17 cellular contexts compared by ENCODE assay signal in the genomic region with DNA sequence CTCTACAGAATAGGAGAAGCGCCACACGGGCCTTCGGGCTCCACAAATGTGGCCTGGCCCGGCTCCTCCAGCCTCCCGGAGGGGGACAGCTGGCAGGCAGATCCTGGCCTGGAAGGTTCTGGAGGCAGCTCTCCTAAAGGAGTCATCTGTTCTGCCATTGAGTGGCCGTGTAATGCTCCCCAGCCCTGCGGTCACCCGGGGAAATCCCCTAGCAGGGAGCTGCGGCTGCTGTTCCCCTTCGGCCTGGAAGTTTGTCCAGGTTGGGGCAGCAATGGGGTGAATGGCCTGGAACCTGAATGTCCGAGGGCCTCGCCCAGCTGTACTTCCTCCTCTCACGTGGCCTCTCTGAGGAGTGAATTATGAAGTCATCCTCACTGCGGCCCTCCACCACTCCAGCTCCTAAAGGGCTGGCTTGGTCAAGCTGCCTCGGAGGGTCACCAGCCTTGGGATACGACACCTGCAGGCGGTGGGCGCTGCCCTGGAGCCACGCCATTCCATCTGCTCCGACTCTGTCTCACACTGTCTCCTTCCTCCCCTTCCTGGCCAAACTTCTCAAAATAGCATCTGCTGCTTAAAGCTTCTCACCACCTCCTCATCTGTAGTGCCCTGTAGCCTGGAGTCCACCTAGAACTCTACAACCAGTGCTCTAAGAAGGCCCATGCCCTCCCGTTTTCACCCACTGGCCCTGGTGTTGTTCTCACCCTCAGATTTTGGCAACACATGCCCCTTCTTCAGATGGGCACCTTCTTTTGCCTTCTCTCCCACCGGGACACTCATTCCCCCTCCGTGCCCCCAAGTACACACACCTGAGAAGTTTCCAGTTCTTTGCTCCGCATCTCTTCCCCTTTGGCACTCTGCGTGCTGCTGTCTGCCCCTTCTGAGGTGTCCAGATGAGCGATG. TPM values are rescaled to one million over a fixed set of nuclear protein-coding genes. Genes with fewer than 3 reads are reported as not detected.
DNase-seq lines count a peak whose midpoint lies in the region; ATAC-seq lines count a peak whose summit lies in the region.
"Had no signal": no experiment of that assay in that cellular context is flagged by ENCODE, and none has a peak within 500 bp of the region (broad histone marks: within the 10 kb centered on the region; RNA-seq: fewer than 3 reads in every experiment).

No MANE protein-coding gene starts in this region.

- intact Hi-C loops in Right ventricle myocardium superior (cut with DNase I) = no loop called here

- peak overlapping the region; percentile 33 for H3K9ac ChIP-seq in mucosa of stomach (ENCODE audit: low read length)

- DNase-seq in ACHN = peak; percentile 15
- peak; percentile 76 for DNase-seq in M059J (ENCODE audit: low read depth)
- no peak for DNase-seq in Right ventricle myocardium superior
- no peak for DNase-seq in GM19238 (ENCODE audit: insufficient read length, low spot score)
- DNase-seq in SW 1271 (lab: John Stamatoyannopoulos, UW) = no peak
- no peak for DNase-seq in Kasumi-1 (lab: John Stamatoyannopoulos, UW)
- DNase-seq: activated CD4-positive, CD25-positive, alpha-beta regulatory T cell treated with anti-CD3 and anti-CD28 coated beads, Interleukin-2, amount 50 U/mL, for 72 hours; Karpas-422; NCI-H1930; RPMI8226; stimulated activated naive CD4-positive, alpha-beta T cell had no signal

- H3K4me1 ChIP-seq in mucosa of stomach (ENCODE audit: control insufficient read depth, insufficient read depth, low read length) = peaks cover 71% of the 10 kb centered on the region
- H3K4me1 ChIP-seq: vagina had no signal

- H3K27me3 ChIP-seq in mucosa of stomach (ENCODE audit: control insufficient read depth, insufficient read depth, low read length) = no peaks in the 10 kb centered on the region
- H3K27me3 ChIP-seq: cardiac muscle cell, vagina had no signal

- in situ Hi-C loops in ACHN (cut with HindIII; ENCODE audit: low pct_ligation_motif_present, low pct_unique_long_range_greater_than_20kb, low sequenced_read_pairs) = no loop called here

- H3K4me3 ChIP-seq in mucosa of stomach (ENCODE audit: low read length) = no peak overlapping the region
- H3K4me3 ChIP-seq: cardiac muscle cell, vagina had no signal

- no peaks in the 10 kb centered on the region for H3K36me3 ChIP-seq in mucosa of stomach (ENCODE audit: control insufficient read depth, insufficient read depth, low read length)
- H3K36me3 ChIP-seq: cardiac muscle cell, vagina had no signal

- ATAC-seq in Right ventricle myocardium superior (ENCODE audit: poor library complexity) (peak; percentile 39), HG03439 (IDR thresholded peaks at IDR 0.05; ENCODE audit: unreplicated experiment) (no peak)
- ATAC-seq: HCT116 had no signal

- no peaks in the 10 kb centered on the region for H3K9me3 ChIP-seq in mucosa of stomach (ENCODE audit: control insufficient read depth, low read length)
- H3K9me3 ChIP-seq: vagina had no signal

RNA-seq across cellular contexts. Expression of a gene that starts 54.4 kb away (rescaled TPM):
- total RNA-seq in M059J (2014; rRNA removed; shearing (Covaris generic)) = 2.3 and 5.5 TPM in 2 replicates
- not detected for total RNA-seq in Right ventricle myocardium superior
- total RNA-seq: A673, cardiac muscle cell had no signal

Comparison
In these comparisons a context has a peak if more than half of its experiments do, and no peak if none do; other contexts are left out.
1. DNase-seq: peak in ACHN (single experiment) and M059J (single experiment); none in Right ventricle myocardium superior (single experiment), GM19238 (single experiment), SW 1271 (0 of 2) and Kasumi-1 (0 of 2).